Comparison of ENCODE assay signal across 28 cellular contexts in the genomic region with DNA sequence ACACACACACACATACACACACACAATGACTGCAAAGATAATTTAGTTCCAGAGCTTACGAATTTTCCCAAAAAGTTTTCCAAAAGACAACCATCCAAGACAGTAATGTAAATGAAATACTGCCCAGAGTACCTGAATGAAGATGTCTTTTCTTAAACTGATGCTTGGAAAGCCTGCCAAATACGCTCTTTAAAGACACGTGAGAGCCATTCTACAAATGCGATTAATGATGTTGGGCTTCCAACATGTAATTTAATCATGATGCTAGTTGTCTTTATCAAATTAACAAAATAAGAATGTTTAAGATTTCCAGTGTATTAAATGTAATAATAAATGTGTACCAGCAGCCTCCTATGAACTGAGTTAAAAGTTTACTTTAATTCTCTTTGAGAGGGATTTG.
"Had no signal": no experiment of that assay in that cellular context is flagged by ENCODE, and none has a peak within 500 bp of the region (broad histone marks: within the 10 kb centered on the region; RNA-seq: fewer than 3 reads in every experiment).

No MANE protein-coding gene starts in this region.

- H3K4me1 ChIP-seq: stomach, suprapubic skin, testis, thyroid gland, tibial nerve, transverse colon, upper lobe of left lung, upper lobe of right lung, uterus had no signal

- H3K4me3 Mint-ChIP-seq: stimulated activated effector memory CD8-positive, alpha-beta T cell treated with anti-CD3 and anti-CD28 coated beads, Interleukin-12 subunit alpha, Interleukin-12 subunit beta, amount 100 ng/mL, for 72 hours; stimulated activated naive B cell treated with anti-CD40 and anti-IgM and Interleukin-4, amounts not matched to agents 10 μg/mL and 1 μg/mL and 100 μg/mL, for 72 hours; stimulated activated naive CD8-positive, alpha-beta T cell treated with anti-CD3 and anti-CD28 coated beads, Interleukin-15, amount 100 ng/mL, for 72 hours; stimulated activated naive CD8-positive, alpha-beta T cell treated with anti-CD3 and anti-CD28 coated beads, Interleukin-15, Interleukin-2, amounts not matched to agents 100 ng/mL and 50 ng/mL, for 24 hours; type B pancreatic cell had no signal

- H3K27ac ChIP-seq: stomach, suprapubic skin, testis, thoracic aorta, thyroid gland, tibial artery, tibial nerve, transverse colon, upper lobe of left lung, upper lobe of right lung, uterus had no signal

- H3K27me3 ChIP-seq: stomach, suprapubic skin, testis, thyroid gland, tibial artery, tibial nerve, transverse colon, upper lobe of left lung, upper lobe of right lung, uterus had no signal

- H3K36me3 ChIP-seq: uterus had no signal

- FAIRE-seq: urothelium cell line had no signal

- H3K27ac Mint-ChIP-seq: stimulated activated effector memory CD8-positive, alpha-beta T cell treated with anti-CD3 and anti-CD28 coated beads, Interleukin-12 subunit alpha, Interleukin-12 subunit beta, amount 100 ng/mL, for 72 hours; stimulated activated naive B cell treated with anti-CD40 and anti-IgM and Interleukin-4, amounts not matched to agents 10 μg/mL and 1 μg/mL and 100 μg/mL, for 72 hours; stimulated activated naive CD8-positive, alpha-beta T cell treated with anti-CD3 and anti-CD28 coated beads, Interleukin-15, amount 100 ng/mL, for 72 hours; stimulated activated naive CD8-positive, alpha-beta T cell treated with anti-CD3 and anti-CD28 coated beads, Interleukin-15, Interleukin-2, amounts not matched to agents 100 ng/mL and 50 ng/mL, for 24 hours; type B pancreatic cell had no signal

- H3K9me3 ChIP-seq: stomach, suprapubic skin, testis, thoracic aorta, thyroid gland, tibial artery, tibial nerve, transverse colon, upper lobe of left lung, upper lobe of right lung, uterus had no signal

- H3K9me3 Mint-ChIP-seq: stimulated activated effector memory CD8-positive, alpha-beta T cell treated with anti-CD3 and anti-CD28 coated beads, Interleukin-12 subunit alpha, Interleukin-12 subunit beta, amount 100 ng/mL, for 72 hours; stimulated activated naive B cell treated with anti-CD40 and anti-IgM and Interleukin-4, amounts not matched to agents 10 μg/mL and 1 μg/mL and 100 μg/mL, for 72 hours; stimulated activated naive CD8-positive, alpha-beta T cell treated with anti-CD3 and anti-CD28 coated beads, Interleukin-15, amount 100 ng/mL, for 72 hours; stimulated activated naive CD8-positive, alpha-beta T cell treated with anti-CD3 and anti-CD28 coated beads, Interleukin-15, Interleukin-2, amounts not matched to agents 100 ng/mL and 50 ng/mL, for 24 hours; type B pancreatic cell had no signal

- H3K4me3 ChIP-seq: stomach, suprapubic skin, testis, thoracic aorta, thyroid gland, tibial artery, tibial nerve, transverse colon, upper lobe of left lung, upper lobe of right lung, uterus had no signal

- H3K27me3 Mint-ChIP-seq: stimulated activated naive B cell treated with anti-CD40 and anti-IgM and Interleukin-4, amounts not matched to agents 10 μg/mL and 1 μg/mL and 100 μg/mL, for 72 hours; stimulated activated naive CD8-positive, alpha-beta T cell treated with anti-CD3 and anti-CD28 coated beads, Interleukin-15, amount 100 ng/mL, for 72 hours; stimulated activated naive CD8-positive, alpha-beta T cell treated with anti-CD3 and anti-CD28 coated beads, Interleukin-15, Interleukin-2, amounts not matched to agents 100 ng/mL and 50 ng/mL, for 24 hours; type B pancreatic cell had no signal

- ATAC-seq: stimulated activated effector memory CD8-positive, alpha-beta T cell treated with anti-CD3 and anti-CD28 coated beads, Interleukin-12 subunit alpha, Interleukin-12 subunit beta, amount 100 ng/mL, for 72 hours; stimulated activated naive CD8-positive, alpha-beta T cell treated with anti-CD3 and anti-CD28 coated beads, Interleukin-15, amount 100 ng/mL, for 72 hours; stimulated activated naive CD8-positive, alpha-beta T cell treated with anti-CD3 and anti-CD28 coated beads, Interleukin-15, Interleukin-2, amounts not matched to agents 100 U/mL and 50 U/mL, for 24 hours; upper lobe of right lung had no signal

- DNase-seq: stimulated activated CD4-positive, alpha-beta T cell treated with anti-CD3 and anti-CD28 coated beads, Interleukin-2, amount 100 ng/mL, for 24 hours; stimulated activated CD4-positive, alpha-beta T cell treated with anti-CD3 and anti-CD28 coated beads, Interleukin-2, amount 100 ng/mL, for 48 hours; stimulated activated CD4-positive, alpha-beta T cell treated with anti-CD3 and anti-CD28 coated beads, Interleukin-4, amount 100 ng/mL, for 1 hour; stimulated activated CD4-positive, alpha-beta T cell treated with anti-CD3 and anti-CD28 coated beads, Interleukin-4, amount 100 ng/mL, for 24 hours; stimulated activated CD4-positive, alpha-beta T cell treated with anti-CD3 and anti-CD28 coated beads, Interleukin-4, amount 100 ng/mL, for 4 hours; stimulated activated CD8-positive, alpha-beta memory T cell treated with anti-CD3 and anti-CD28 coated beads, Interleukin-4, amount 100 ng/mL, for 48 hours; stimulated activated naive B cell treated with anti-CD40 and anti-IgM and Interleukin-4, amounts not matched to agents 10 μg/mL and 1 μg/mL and 100 μg/mL, for 72 hours; stimulated activated naive CD4-positive, alpha-beta T cell; stimulated activated naive CD4-positive, alpha-beta T cell treated with Interleukin-2 at 50 U/mL for 16 hours; stimulated activated naive CD8-positive, alpha-beta T cell treated with anti-CD3 and anti-CD28 coated beads, Interleukin-15, amount 100 ng/mL, for 72 hours; stimulated activated naive CD8-positive, alpha-beta T cell treated with anti-CD3 and anti-CD28 coated beads, Interleukin-15, Interleukin-2, amounts not matched to agents 100 U/mL and 50 U/mL, for 24 hours; stomach; substantia nigra; testis; thyroid gland; tibial artery; transverse colon; trophoblast cell; upper lobe of left lung; upper lobe of right lung; uterus had no signal
